ENCODE assay signal across 21 cellular contexts in genomic region chr7:19009936-19010280, GRCh38.
"Had no signal": no experiment of that assay in that cellular context is flagged by ENCODE, and none has a peak within 500 bp of the region (broad histone marks: within the 10 kb centered on the region; RNA-seq: fewer than 3 reads in every experiment).

No MANE protein-coding gene starts in this region.

- H3K27me3 ChIP-seq: esophagus muscularis mucosa, tibial nerve had no signal

- H3K4me3 ChIP-seq: esophagus muscularis mucosa, lower lobe of right lung, tibial nerve had no signal

- H3K36me3 ChIP-seq: esophagus muscularis mucosa, lower lobe of right lung, tibial nerve had no signal

- H3K27ac ChIP-seq: esophagus muscularis mucosa, lower lobe of right lung, tibial nerve, VCaP had no signal

- ATAC-seq: activated naive CD8-positive, alpha-beta T cell treated with anti-CD3 and anti-CD28 coated beads, Interleukin-2, amount 50 U/mL, for 24 hours; lower lobe of right lung; natural killer cell; stimulated activated naive CD8-positive, alpha-beta T cell treated with anti-CD3 and anti-CD28 coated beads, Interleukin-15, Interleukin-2, amounts not matched to agents 100 U/mL and 50 U/mL, for 24 hours had no signal

- DNase-seq: activated CD4-positive, alpha-beta T cell treated with anti-CD3 and anti-CD28 coated beads for 1 hour; activated CD8-positive, alpha-beta memory T cell treated with anti-CD3 and anti-CD28 coated beads for 24 hours; activated CD8-positive, alpha-beta memory T cell treated with anti-CD3 and anti-CD28 coated beads, Interleukin-2, amount 50 U/mL, for 48 hours; activated effector memory CD4-positive, alpha-beta T cell treated with Interleukin-2 at 50 U/mL for 16 hours; activated naive CD4-positive, alpha-beta T cell treated with anti-CD3 and anti-CD28 coated beads, Interleukin-2, amount 10 ng/mL, durations not matched to agents 7 days and 5 days; activated naive CD8-positive, alpha-beta T cell treated with anti-CD3 and anti-CD28 coated beads, Interleukin-2, amount 50 U/mL, for 24 hours; activated T-cell treated with anti-CD3 and anti-CD28 coated beads, Interleukin-2, amount 50 U/mL, for 48 hours; aorta; cerebellar nuclear complex; effector CD4-positive, alpha-beta T cell; glutamatergic neuron; hippocampal formation; lower lobe of right lung; natural killer cell; stimulated activated CD4-positive, alpha-beta T cell treated with anti-CD3 and anti-CD28 coated beads, Interleukin-2, amount 100 ng/mL, for 24 hours; stimulated activated naive CD8-positive, alpha-beta T cell treated with anti-CD3 and anti-CD28 coated beads, Interleukin-15, Interleukin-2, amounts not matched to agents 100 U/mL and 50 U/mL, for 24 hours; substantia nigra; T-helper 2 cell had no signal

- H3K4me1 ChIP-seq: esophagus muscularis mucosa, lower lobe of right lung, tibial nerve had no signal

- H3K9me3 ChIP-seq: esophagus muscularis mucosa, lower lobe of right lung, tibial nerve had no signal
